In the genomic region with DNA sequence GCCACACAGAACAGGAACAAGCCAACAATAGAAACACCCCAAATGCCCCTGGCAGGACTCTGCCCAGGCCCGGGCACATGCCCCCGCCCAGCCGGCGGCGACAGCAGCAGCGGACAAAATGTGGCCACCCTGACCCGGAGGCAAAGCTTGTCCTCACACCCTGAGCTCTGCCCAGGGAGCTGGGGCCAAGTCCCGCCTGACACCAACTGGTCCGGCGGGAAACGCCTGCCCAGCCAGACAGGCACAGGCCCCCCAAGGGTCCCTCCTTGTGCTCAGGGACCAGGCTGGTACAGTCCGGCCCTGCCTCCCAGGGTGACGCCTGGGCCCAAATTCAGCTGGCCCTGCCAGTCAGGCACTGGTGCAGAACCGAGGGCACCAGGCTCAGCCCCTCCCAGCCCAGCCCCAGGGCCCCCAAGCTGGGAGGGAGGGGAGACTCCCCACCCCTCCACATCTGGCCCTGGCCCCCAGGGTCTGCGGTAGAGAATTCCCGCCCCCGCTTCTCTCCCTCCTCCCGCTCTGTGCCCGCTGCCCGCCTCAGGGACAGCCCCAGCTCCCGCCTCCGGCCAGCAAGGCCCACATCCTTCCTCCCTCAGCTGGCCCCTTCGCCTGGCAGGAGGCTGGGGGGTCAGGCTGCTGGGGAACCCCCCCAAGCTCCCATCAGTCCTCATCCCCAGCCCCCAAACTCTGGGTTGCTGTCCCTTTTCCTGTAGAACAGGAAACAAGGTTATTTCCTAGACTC, we compare ENCODE assay signal across 8 cellular contexts. TPM values are rescaled to one million over a fixed set of nuclear protein-coding genes. Genes with fewer than 3 reads are reported as not detected.
A peak's percentile ranks its signal among the peaks of the same experiment; 100 is the strongest.
DNase-seq lines count a peak whose midpoint lies in the region; ATAC-seq and TF ChIP-seq lines count a peak whose summit lies in the region.

No MANE protein-coding gene starts in this region.

- H2AFZ ChIP-seq in DND-41 (ENCODE audit: low read depth, low read length) (no peak overlapping the region), Loucy (ENCODE audit: low read length) (no peak overlapping the region)

- H3K9me2 ChIP-seq in Loucy (replicated peaks; ENCODE audit: low read depth, low read length), result no peaks in the 10 kb centered on the region

- H3K9ac ChIP-seq in DND-41 (ENCODE audit: low read depth, low read length), result peak overlapping the region; percentile 91
- peak overlapping the region; percentile 89 for H3K9ac ChIP-seq in Loucy (ENCODE audit: low read depth, low read length, poor library complexity, severe bottlenecking)
- peak overlapping the region; percentile 64 to 73 for H3K9ac ChIP-seq in colonic mucosa (ENCODE audit: low read depth in 2 of 2, low read length in 2 of 2)

- peaks cover 17% of the 10 kb centered on the region; the same call in 1 of the 2 replicates for H3F3A ChIP-seq in Loucy (ENCODE audit: low read depth)

- ATAC-seq in DND-41 (ENCODE audit: insufficient read depth, low read depth) (no peak), right lobe of liver (peak; percentile 50 to 78 (median 72)), GM18868 (IDR thresholded peaks at IDR 0.05; ENCODE audit: unreplicated experiment) (no peak), GM18867 (IDR thresholded peaks at IDR 0.05; ENCODE audit: unreplicated experiment) (no peak)

- H3K4me2 ChIP-seq in DND-41 (ENCODE audit: insufficient read depth, low read length), result peak overlapping the region; percentile 64
- peak overlapping the region; percentile 98 for H3K4me2 ChIP-seq in Loucy (ENCODE audit: low read depth, low read length, poor library complexity, severe bottlenecking)

- H3K36me3 ChIP-seq in DND-41 (ENCODE audit: insufficient read depth, low read length) (peaks cover 3% of the 10 kb centered on the region; the same call in 1 of the 2 replicates), Loucy (ENCODE audit: insufficient read depth, low read length) (no peaks in the 10 kb centered on the region), colonic mucosa (no peaks in the 10 kb centered on the region), right lobe of liver (no peaks in the 10 kb centered on the region), testis (ENCODE audit: low read depth, missing control alignments) (no peaks in the 10 kb centered on the region)

- H3K27me3 ChIP-seq in DND-41 (ENCODE audit: insufficient read depth, low read length, poor library complexity), result no peaks in the 10 kb centered on the region
- no peaks in the 10 kb centered on the region for H3K27me3 ChIP-seq in Loucy (ENCODE audit: insufficient read depth, low read length, poor library complexity, severe bottlenecking)
- H3K27me3 ChIP-seq in colonic mucosa, result no peaks in the 10 kb centered on the region
- H3K27me3 ChIP-seq in right lobe of liver, result no peaks in the 10 kb centered on the region
- no peaks in the 10 kb centered on the region for H3K27me3 ChIP-seq in testis

- H3K27ac ChIP-seq in DND-41 (ENCODE audit: low read length) (peak overlapping the region; percentile 72), colonic mucosa (peak overlapping the region; percentile 84), right lobe of liver (peak overlapping the region; percentile 67 to 86 (median 79)), testis (peak overlapping the region; percentile 91 to 94)

- H3K4me3 ChIP-seq in DND-41 (ENCODE audit: low read depth in 1 of 2, low read length in 2 of 2) (peak overlapping the region; percentile 42 to 68; a peak in 3 of 4 replicates), Loucy (ENCODE audit: low read length, poor library complexity, severe bottlenecking) (peak overlapping the region; percentile 79), colonic mucosa (peak overlapping the region; percentile 95), right lobe of liver (peak overlapping the region; percentile 87 to 95 (median 94)), testis (peak overlapping the region; percentile 85 to 86)

- H3K9me3 ChIP-seq in DND-41 (ENCODE audit: insufficient read depth, low read length, severe bottlenecking) (no peaks in the 10 kb centered on the region), Loucy (ENCODE audit: insufficient read depth, low read depth, low read length) (no peaks in the 10 kb centered on the region), colonic mucosa (no peaks in the 10 kb centered on the region), right lobe of liver (no peaks in the 10 kb centered on the region), testis (no peaks in the 10 kb centered on the region)

- H4K20me1 ChIP-seq in DND-41 (ENCODE audit: insufficient read depth, low read length), result peaks cover 55% of the 10 kb centered on the region
- H4K20me1 ChIP-seq in Loucy (ENCODE audit: insufficient read depth, low read length, poor library complexity, severe bottlenecking), result peaks cover 58% of the 10 kb centered on the region

- peak; percentile 51 for DNase-seq in DND-41
- DNase-seq in colonic mucosa, result peak; percentile 66
- DNase-seq in right lobe of liver, result peak; percentile 67 to 90 (median 89)
- DNase-seq in testis, result no peak
- no peak for DNase-seq in stimulated activated CD4-positive, alpha-beta T cell treated with anti-CD3 and anti-CD28 coated beads, Interleukin-4, amount 100 ng/mL, for 4 hours

- WGBS in right lobe of liver (ENCODE audit: insufficient coverage, low coverage, low lambda C conversion rate, missing lambda C conversion rate), result no CpG with 5 or more reads among the region's 23 CpGs
- WGBS in testis, 2 donors, result 9 to 19% methylated on average over 10 to 23 of the region's 23 CpGs

- no peak for TF ChIP-seq CTCF in DND-41 (IDR thresholded peaks at IDR 0.05; ENCODE audit: borderline replicate concordance, extremely low read depth, low read length, poor library complexity, severe bottlenecking)
- no peak for TF ChIP-seq CTCF in Loucy (conservative IDR thresholded peaks at IDR 0.05; ENCODE audit: low read length)
- TF ChIP-seq CTCF in colonic mucosa (IDR thresholded peaks at IDR 0.05), result no peak
- TF ChIP-seq CTCF in right lobe of liver (IDR thresholded peaks at IDR 0.05), result peak in 1 of 4 donors; percentile 14
- TF ChIP-seq CTCF in testis (IDR thresholded peaks at IDR 0.05), result no peak

- intact Hi-C loops in colonic mucosa (cut with DNase I), result loop anchor here (10.0 kb wide), 1 partner anchor 297 kb away; no protein-coding TSS in a partner anchor
- intact Hi-C loops in right lobe of liver (cut with DNase I), result loop anchor here (5.0 kb wide), 2 partner anchors 50 to 200 kb away; no protein-coding TSS in a partner anchor
- intact Hi-C loops in testis (cut with DNase I; ENCODE audit: low total_unique reads), result loop anchor here (5.0 to 10.0 kb wide), 2 partner anchors 45 to 207 kb away; partner anchors contain the start of gene GPR3

- no peak for TF ChIP-seq POLR2A in right lobe of liver (IDR thresholded peaks at IDR 0.05)
- no peak for TF ChIP-seq POLR2A in testis (IDR thresholded peaks at IDR 0.05)

- peaks cover 81% of the 10 kb centered on the region for H3K4me1 ChIP-seq in DND-41 (ENCODE audit: insufficient read depth, low read length)
- H3K4me1 ChIP-seq in Loucy (ENCODE audit: insufficient read depth, low read length, poor library complexity, severe bottlenecking), result peaks cover 70% of the 10 kb centered on the region
- peaks cover 5% of the 10 kb centered on the region for H3K4me1 ChIP-seq in colonic mucosa
- peaks cover 0 to 21% (median 10%) of the 10 kb centered on the region in 4 donors for H3K4me1 ChIP-seq in right lobe of liver
- peaks cover 50% of the 10 kb centered on the region for H3K4me1 ChIP-seq in testis

- peaks cover 69% of the 10 kb centered on the region for H3K79me2 ChIP-seq in DND-41 (ENCODE audit: insufficient read depth, low read length)
- H3K79me2 ChIP-seq in Loucy (ENCODE audit: insufficient read depth, low read length), result peaks cover 68% of the 10 kb centered on the region

RNA-seq across cellular contexts. Expression of gene AHDC1, which starts 2.0 kb away (rescaled TPM):
- total RNA-seq in colonic mucosa (10 to 100 TPM; 18.4 to 26.8 TPM), right lobe of liver (10 to 100 TPM in 3 of 6 experiments, 1 to 10 TPM in 3; 5.5 to 21.3 (median 10.9) TPM), testis (10 to 100 TPM; 73.7 to 86.8 TPM)
- 32.5 TPM for polyA plus RNA-seq in testis (ENCODE audit: insufficient read depth, low read depth, low replicate concordance)

RNA-seq across cellular contexts. Expression of gene FGR, which starts 33.0 kb away (rescaled TPM):
- total RNA-seq in colonic mucosa, result 1 to 10 TPM; 1.4 to 2.0 TPM
- 1 to 10 TPM; 2.5 to 10.0 (median 6.3) TPM for total RNA-seq in right lobe of liver
- total RNA-seq in testis, result 10 to 100 TPM in 1 of 2 donors, 1 to 10 TPM in 1; 10.0 to 10.2 TPM
- 5.2 TPM for polyA plus RNA-seq in testis (ENCODE audit: insufficient read depth, low read depth, low replicate concordance)

Comparison
In these comparisons a context has a peak if more than half of its experiments do, and no peak if none do; other contexts are left out.
1. ATAC-seq: peak in right lobe of liver (4 of 4); none in DND-41 (single experiment), GM18868 (single experiment) and GM18867 (single experiment).
2. DNase-seq: peak in DND-41 (single experiment), colonic mucosa (single experiment) and right lobe of liver (3 of 3); none in testis (single experiment) and stimulated activated CD4-positive, alpha-beta T cell treated with anti-CD3 and anti-CD28 coated beads, Interleukin-4, amount 100 ng/mL, for 4 hours (0 of 2).
3. Peak in every context shown above with its lines, with median percentiles within 50 percentile points of each other: H3K27ac ChIP-seq, H3K4me3 ChIP-seq and H3K9ac ChIP-seq.